ENCODE assay signal across 34 cellular contexts in the genomic region with DNA sequence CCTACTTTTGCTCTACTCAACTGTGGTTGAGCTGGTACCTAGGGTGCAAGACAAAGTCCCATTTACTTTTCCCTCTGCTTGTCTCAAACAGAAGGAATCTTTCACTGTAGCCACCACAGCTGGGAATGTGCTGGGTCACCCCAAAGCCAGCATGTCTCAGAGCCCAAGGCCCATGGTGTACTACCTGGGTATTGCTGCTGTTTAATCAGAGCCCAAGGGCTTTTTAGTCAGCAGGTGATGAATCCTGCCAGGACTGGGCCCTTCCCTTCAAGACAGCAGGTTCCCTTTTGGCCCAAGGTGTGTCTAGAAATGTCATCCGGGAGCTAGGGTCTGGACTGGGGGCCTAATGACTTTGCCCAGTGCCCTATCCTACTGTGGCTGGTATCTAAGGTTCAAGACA.
"Had no signal": no experiment of that assay in that cellular context is flagged by ENCODE, and none has a peak within 500 bp of the region (broad histone marks: within the 10 kb centered on the region; RNA-seq: fewer than 3 reads in every experiment).

No MANE protein-coding gene starts in this region.

- H3K9ac ChIP-seq: KMS-11 had no signal

- H3K4me2 ChIP-seq: KMS-11 had no signal

- H3K27ac ChIP-seq: KMS-11 had no signal

- H3K36me3 ChIP-seq: MG63 had no signal

- H3K4me3 ChIP-seq: MG63 had no signal

- H3K9me3 ChIP-seq: MG63 had no signal

- H3K27me3 ChIP-seq: MG63 had no signal

- DNase-seq: Karpas-422, Kasumi-1, KG1, MG63, MM.1S, MV-4-11, NCI-H1048, NCI-H1092, NCI-H1092 treated with DMSO at 0.1 percent for 48 hours, NCI-H1105, NCI-H1105 treated with DMSO at 0.1 percent for 48 hours, NCI-H1417, NCI-H1436, NCI-H1436 treated with DMSO at 0.1 percent for 48 hours, NCI-H146, NCI-H1694, NCI-H1694 treated with DMSO at 0.1 percent for 48 hours, NCI-H187, NCI-H187 treated with DMSO at 0.1 percent for 48 hours, NCI-H1930, NCI-H2029, NCI-H2029 treated with DMSO at 0.1 percent for 48 hours, NCI-H2081, NCI-H2081 treated with DMSO at 0.1 percent for 48 hours, NCI-H2107, NCI-H2171, NCI-H2171 treated with DMSO at 0.1 percent for 48 hours, NCI-H2227 treated with DMSO at 0.1 percent for 48 hours, NCI-H226, NCI-H345, NCI-H446, NCI-H446 treated with DMSO at 0.1 percent for 48 hours, NCI-H510A had no signal
